ENCODE assay signal across 24 cellular contexts in the genomic region with DNA sequence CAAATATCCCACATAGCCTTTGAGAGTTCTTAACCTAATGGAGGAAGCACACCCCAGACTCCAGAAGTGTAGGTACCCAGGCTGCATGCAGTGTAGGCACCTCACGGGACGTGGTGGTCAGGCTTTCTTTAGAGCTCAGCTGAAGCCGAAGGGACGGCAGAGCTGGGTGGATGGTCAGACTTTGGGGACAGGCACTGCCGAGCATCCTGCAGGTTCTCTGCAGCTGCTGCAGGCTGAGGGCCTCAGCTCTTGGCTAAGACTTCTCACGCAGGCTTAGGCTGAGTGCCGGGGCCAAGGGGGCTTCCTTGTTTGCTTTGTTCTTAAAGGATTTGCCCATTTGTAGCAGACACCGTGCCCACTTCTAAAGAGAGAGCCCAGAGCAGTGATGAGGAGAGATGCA.
"Had no signal": no experiment of that assay in that cellular context is flagged by ENCODE, and none has a peak within 500 bp of the region (broad histone marks: within the 10 kb centered on the region; RNA-seq: fewer than 3 reads in every experiment).

No MANE protein-coding gene starts in this region.

- H3K36me3 Mint-ChIP-seq: activated naive CD4-positive, alpha-beta T cell treated with anti-CD3 and anti-CD28 coated beads, Interleukin-2, amount 10 ng/mL, durations not matched to agents 7 days and 5 days; activated naive CD4-positive, alpha-beta T cell treated with anti-CD3 and anti-CD28 coated beads, Interleukin-2, amount 50 U/mL, for 72 hours; activated naive CD8-positive, alpha-beta T cell treated with anti-CD3 and anti-CD28 coated beads, Interleukin-2, amount 10 ng/mL, durations not matched to agents 7 days and 5 days; brain had no signal

- H3K4me1 Mint-ChIP-seq: activated CD4-positive, alpha-beta memory T cell treated with anti-CD3 and anti-CD28 coated beads, Interleukin-2, amount 10 ng/mL, durations not matched to agents 7 days and 5 days; activated CD4-positive, alpha-beta T cell treated with anti-CD3 and anti-CD28 coated beads, Interleukin-2, amount 10 ng/mL, durations not matched to agents 7 days and 5 days; activated naive CD4-positive, alpha-beta T cell treated with anti-CD3 and anti-CD28 coated beads, Interleukin-2, amount 10 ng/mL, durations not matched to agents 7 days and 5 days; activated naive CD8-positive, alpha-beta T cell treated with anti-CD3 and anti-CD28 coated beads, Interleukin-2, amount 10 ng/mL, durations not matched to agents 7 days and 5 days had no signal

- H3K9me3 Mint-ChIP-seq: activated CD4-positive, alpha-beta memory T cell treated with anti-CD3 and anti-CD28 coated beads, Interleukin-2, amount 10 ng/mL, durations not matched to agents 7 days and 5 days; activated CD4-positive, alpha-beta T cell treated with anti-CD3 and anti-CD28 coated beads, Interleukin-2, amount 10 ng/mL, durations not matched to agents 7 days and 5 days; activated naive CD4-positive, alpha-beta T cell treated with anti-CD3 and anti-CD28 coated beads, Interleukin-2, amount 10 ng/mL, durations not matched to agents 7 days and 5 days; activated naive CD4-positive, alpha-beta T cell treated with anti-CD3 and anti-CD28 coated beads, Interleukin-2, amount 50 U/mL, for 72 hours; activated naive CD8-positive, alpha-beta T cell treated with anti-CD3 and anti-CD28 coated beads, Interleukin-2, amount 10 ng/mL, durations not matched to agents 7 days and 5 days; activated T-cell treated with anti-CD3 and anti-CD28 coated beads, Interleukin-2, amount 50 U/mL, for 24 hours; activated T-cell treated with anti-CD3 and anti-CD28 coated beads, Interleukin-2, amount 50 U/mL, for 72 hours had no signal

- H3K27ac ChIP-seq: ascending aorta, breast epithelium, cardiac muscle cell, colonic mucosa, epithelial cell of prostate had no signal

- H3K4me3 Mint-ChIP-seq: activated CD4-positive, alpha-beta memory T cell treated with anti-CD3 and anti-CD28 coated beads, Interleukin-2, amount 10 ng/mL, durations not matched to agents 7 days and 5 days; activated CD4-positive, alpha-beta T cell treated with anti-CD3 and anti-CD28 coated beads, Interleukin-2, amount 10 ng/mL, durations not matched to agents 7 days and 5 days; activated naive CD4-positive, alpha-beta T cell treated with anti-CD3 and anti-CD28 coated beads, Interleukin-2, amount 10 ng/mL, durations not matched to agents 7 days and 5 days; activated naive CD8-positive, alpha-beta T cell treated with anti-CD3 and anti-CD28 coated beads, Interleukin-2, amount 10 ng/mL, durations not matched to agents 7 days and 5 days; activated T-cell treated with anti-CD3 and anti-CD28 coated beads, Interleukin-2, amount 50 U/mL, for 24 hours; activated T-cell treated with anti-CD3 and anti-CD28 coated beads, Interleukin-2, amount 50 U/mL, for 72 hours; brain had no signal

- H3K4me3 ChIP-seq: ascending aorta, breast epithelium, cardiac muscle cell, colonic mucosa had no signal

- H3K27ac Mint-ChIP-seq: activated CD4-positive, alpha-beta memory T cell treated with anti-CD3 and anti-CD28 coated beads, Interleukin-2, amount 10 ng/mL, durations not matched to agents 7 days and 5 days; activated CD4-positive, alpha-beta T cell treated with anti-CD3 and anti-CD28 coated beads, Interleukin-2, amount 10 ng/mL, durations not matched to agents 7 days and 5 days; activated naive CD4-positive, alpha-beta T cell treated with anti-CD3 and anti-CD28 coated beads, Interleukin-2, amount 10 ng/mL, durations not matched to agents 7 days and 5 days; activated naive CD4-positive, alpha-beta T cell treated with anti-CD3 and anti-CD28 coated beads, Interleukin-2, amount 50 U/mL, for 72 hours; activated naive CD8-positive, alpha-beta T cell treated with anti-CD3 and anti-CD28 coated beads, Interleukin-2, amount 10 ng/mL, durations not matched to agents 7 days and 5 days; activated T-cell treated with anti-CD3 and anti-CD28 coated beads, Interleukin-2, amount 50 U/mL, for 24 hours; activated T-cell treated with anti-CD3 and anti-CD28 coated beads, Interleukin-2, amount 50 U/mL, for 72 hours had no signal

- H3K36me3 ChIP-seq: ascending aorta, breast epithelium, cardiac muscle cell, colonic mucosa had no signal

- H3K27me3 ChIP-seq: ascending aorta, breast epithelium, cardiac muscle cell, colonic mucosa had no signal

- H3K4me1 ChIP-seq: ascending aorta, breast epithelium, colonic mucosa had no signal

- ATAC-seq: activated T-cell treated with anti-CD3 and anti-CD28 coated beads, Interleukin-2, amount 50 U/mL, for 72 hours had no signal

- DNase-seq: activated CD4-positive, alpha-beta memory T cell treated with anti-CD3 and anti-CD28 coated beads, Interleukin-2, amount 10 ng/mL, durations not matched to agents 7 days and 5 days; activated CD4-positive, alpha-beta T cell treated with anti-CD3 and anti-CD28 coated beads, Interleukin-2, amount 10 ng/mL, durations not matched to agents 7 days and 5 days; activated CD4-positive, alpha-beta T cell treated with anti-CD3 and anti-CD28 coated beads, Interleukin-2, amount 50 U/mL, for 4 hours; activated CD8-positive, alpha-beta memory T cell treated with anti-CD3 and anti-CD28 coated beads, Interleukin-2, amount 50 U/mL, for 48 hours; activated gamma-delta T cell; activated naive CD4-positive, alpha-beta T cell; activated naive CD8-positive, alpha-beta T cell treated with anti-CD3 and anti-CD28 coated beads, Interleukin-2, amount 10 ng/mL, durations not matched to agents 7 days and 5 days; activated T-cell treated with anti-CD3 and anti-CD28 coated beads for 4 hours; activated T-cell treated with anti-CD3 and anti-CD28 coated beads, Interleukin-2, amount 50 U/mL, for 24 hours; activated T-cell treated with anti-CD3 and anti-CD28 coated beads, Interleukin-2, amount 50 U/mL, for 72 hours; central memory CD4-positive, alpha-beta T cell; cerebellar nuclear complex; colonic mucosa; effector CD8-positive, alpha-beta T cell; foreskin fibroblast; head of caudate nucleus; T-helper 2 cell had no signal

- H3K9me3 ChIP-seq: ascending aorta, breast epithelium, colonic mucosa had no signal
